ENCODE assay signal across 2 cellular contexts in the genomic region with DNA sequence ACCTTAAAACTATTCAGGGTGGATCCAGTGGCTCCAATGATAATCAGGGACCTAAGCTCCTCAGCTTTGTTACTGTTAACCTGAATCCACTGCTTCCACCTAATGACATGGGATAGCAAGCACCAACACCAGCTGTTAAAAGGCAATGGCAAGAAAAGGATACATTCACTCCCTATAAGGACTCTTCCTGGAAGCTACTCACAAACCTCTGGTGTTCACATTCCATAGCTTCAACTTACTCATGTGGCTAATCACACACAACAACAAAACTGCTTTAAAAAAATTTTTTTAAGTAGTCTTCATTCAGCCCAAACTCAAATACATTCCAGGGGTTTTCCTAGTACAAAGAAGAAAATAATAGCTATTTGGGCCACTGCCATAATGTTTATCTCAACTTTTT.
A peak's percentile ranks its signal among the peaks of the same experiment; 100 is the strongest.
TF ChIP-seq lines count a peak whose summit lies in the region.

No MANE protein-coding gene starts in this region.

TF ChIP-seq in IMR-90, 13 proteins besides CTCF, POLR2A, EP300 and RAD21:
- no peak for TF ChIP-seq NFE2L2 (IDR thresholded peaks at IDR 0.05; ENCODE audit: low read depth, low read length)
- TF ChIP-seq, protein P1, sequence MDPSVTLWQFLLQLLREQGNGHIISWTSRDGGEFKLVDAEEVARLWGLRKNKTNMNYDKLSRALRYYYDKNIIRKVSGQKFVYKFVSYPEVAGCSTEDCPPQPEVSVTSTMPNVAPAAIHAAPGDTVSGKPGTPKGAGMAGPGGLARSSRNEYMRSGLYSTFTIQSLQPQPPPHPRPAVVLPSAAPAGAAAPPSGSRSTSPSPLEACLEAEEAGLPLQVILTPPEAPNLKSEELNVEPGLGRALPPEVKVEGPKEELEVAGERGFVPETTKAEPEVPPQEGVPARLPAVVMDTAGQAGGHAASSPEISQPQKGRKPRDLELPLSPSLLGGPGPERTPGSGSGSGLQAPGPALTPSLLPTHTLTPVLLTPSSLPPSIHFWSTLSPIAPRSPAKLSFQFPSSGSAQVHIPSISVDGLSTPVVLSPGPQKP (IDR thresholded peaks at IDR 0.05; ENCODE audit: borderline replicate concordance, low read depth, low read length): no peak
- no peak for TF ChIP-seq MXI1 (IDR thresholded peaks at IDR 0.05; ENCODE audit: borderline replicate concordance, low read depth, low read length)
- TF ChIP-seq, protein P2, sequence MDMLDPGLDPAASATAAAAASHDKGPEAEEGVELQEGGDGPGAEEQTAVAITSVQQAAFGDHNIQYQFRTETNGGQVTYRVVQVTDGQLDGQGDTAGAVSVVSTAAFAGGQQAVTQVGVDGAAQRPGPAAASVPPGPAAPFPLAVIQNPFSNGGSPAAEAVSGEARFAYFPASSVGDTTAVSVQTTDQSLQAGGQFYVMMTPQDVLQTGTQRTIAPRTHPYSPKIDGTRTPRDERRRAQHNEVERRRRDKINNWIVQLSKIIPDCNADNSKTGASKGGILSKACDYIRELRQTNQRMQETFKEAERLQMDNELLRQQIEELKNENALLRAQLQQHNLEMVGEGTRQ (IDR thresholded peaks at IDR 0.05; ENCODE audit: low read depth, low read length): no peak
- TF ChIP-seq MAZ (IDR thresholded peaks at IDR 0.05; ENCODE audit: borderline replicate concordance, low read depth, low read length): no peak
- TF ChIP-seq MAFK (IDR thresholded peaks at IDR 0.05; ENCODE audit: low read depth, low read length): no peak
- no peak for TF ChIP-seq RFX5 (IDR thresholded peaks at IDR 0.05; ENCODE audit: low read depth, low read length)
- TF ChIP-seq SMC3 (IDR thresholded peaks at IDR 0.05; ENCODE audit: low read depth, low read length): no peak
- no peak for TF ChIP-seq CEBPB (IDR thresholded peaks at IDR 0.05; ENCODE audit: low read depth, low read length)
- no peak for TF ChIP-seq BHLHE40 (IDR thresholded peaks at IDR 0.05; ENCODE audit: low read depth, low read length)
- no peak for TF ChIP-seq FOS (IDR thresholded peaks at IDR 0.05; ENCODE audit: low read depth, low read length)
- TF ChIP-seq RCOR1 (IDR thresholded peaks at IDR 0.05; ENCODE audit: insufficient replicate concordance, low read length): no peak
TF ChIP-seq in IMR-90: peak in this region for 0.

TF ChIP-seq in HepG2, 621 proteins besides CTCF, POLR2A, EP300 and RAD21:
- TF ChIP-seq ZNF101 (CRISPR knock-in tag; IDR thresholded peaks at IDR 0.05; ENCODE audit: borderline replicate concordance, low read depth) (no peak), RBM22 (optimal IDR thresholded peaks at IDR 0.05; ENCODE audit: low read length) (peak; percentile 68)
